Comparison of ENCODE assay signal across 8 cellular contexts in genomic region chr14:24146622-24146977, GRCh38. TPM values are rescaled to one million over a fixed set of nuclear protein-coding genes. Genes with fewer than 3 reads are reported as not detected.
DNase-seq lines count a peak whose midpoint lies in the region; ATAC-seq, FAIRE-seq and TF ChIP-seq lines count a peak whose summit lies in the region.

No MANE protein-coding gene starts in this region.

- peak; percentile 94 for DNase-seq in Ammon's horn (ENCODE audit: low spot score)
- peak; percentile 96 for DNase-seq in GM19239 (ENCODE audit: insufficient read length, low spot score)
- peak; percentile 97 for DNase-seq in NCI-H460 (ENCODE audit: extremely low read depth, low read depth)
- peak; percentile 95 for DNase-seq in activated CD4-positive, alpha-beta T cell treated with anti-CD3 and anti-CD28 coated beads for 36 hours
- peak; percentile 99 for DNase-seq in choroid plexus epithelial cell (ENCODE audit: low read depth)
- peak; percentile 99 for DNase-seq in kidney tubule cell (ENCODE audit: low spot score)
- peak; percentile 45 to 58 for DNase-seq in stimulated activated CD4-positive, alpha-beta T cell treated with anti-CD3 and anti-CD28 coated beads, Interleukin-1b, Interleukin-23, amount 100 ng/mL, for 1 hour (ENCODE audit: low read depth in 2 of 2)

- peaks cover 61% of the 10 kb centered on the region for H3K4me1 Mint-ChIP-seq in activated CD4-positive, alpha-beta T cell treated with anti-CD3 and anti-CD28 coated beads for 36 hours

- POLR2A ChIA-PET in activated CD4-positive, alpha-beta T cell treated with anti-CD3 and anti-CD28 coated beads for 36 hours (lab: Charles Lee) = interaction anchor here (0.5 to 4.1 kb wide), 12 partner anchors 8 to 857 kb away, joined by 3 to 36 read pairs (median 5); partner anchors contain the start of genes DCAF11, IRF9, NRL and PABPN1

- H3K27me3 Mint-ChIP-seq in activated CD4-positive, alpha-beta T cell treated with anti-CD3 and anti-CD28 coated beads for 36 hours = no peaks in the 10 kb centered on the region

- peak; percentile 61 for ATAC-seq in HG03439 (IDR thresholded peaks at IDR 0.05; ENCODE audit: unreplicated experiment)
- ATAC-seq in activated CD4-positive, alpha-beta T cell treated with anti-CD3 and anti-CD28 coated beads for 36 hours = peak; percentile 74

- TF ChIP-seq CTCF in choroid plexus epithelial cell (conservative IDR thresholded peaks at IDR 0.05; ENCODE audit: low read depth, low read length) = no peak

- no peak for FAIRE-seq in GM19239 (lab: Jason Lieb, UNC)

- peak overlapping the region; percentile 94 for H3K4me3 Mint-ChIP-seq in activated CD4-positive, alpha-beta T cell treated with anti-CD3 and anti-CD28 coated beads for 36 hours

- no peaks in the 10 kb centered on the region for H3K9me3 Mint-ChIP-seq in activated CD4-positive, alpha-beta T cell treated with anti-CD3 and anti-CD28 coated beads for 36 hours (ENCODE audit: low read depth)

- CTCF ChIA-PET in activated CD4-positive, alpha-beta T cell treated with anti-CD3 and anti-CD28 coated beads for 36 hours (lab: Charles Lee) = interaction anchor here (0.6 to 3.6 kb wide), 18 partner anchors 9 to 826 kb away, joined by 3 to 43 read pairs (median 4); partner anchors contain the start of genes CIDEB, DCAF11, IPO4 and IRF9

- peak overlapping the region; percentile 97 for H3K27ac Mint-ChIP-seq in activated CD4-positive, alpha-beta T cell treated with anti-CD3 and anti-CD28 coated beads for 36 hours

- peak overlapping the region; percentile 87 for H3K4me3 ChIP-seq in choroid plexus epithelial cell (ENCODE audit: low read depth, low read length)

- peaks cover 74% of the 10 kb centered on the region for H3K36me3 Mint-ChIP-seq in activated CD4-positive, alpha-beta T cell treated with anti-CD3 and anti-CD28 coated beads for 36 hours (ENCODE audit: low read depth)

- intact Hi-C loops in activated CD4-positive, alpha-beta T cell treated with anti-CD3 and anti-CD28 coated beads for 36 hours (cut with DNase I, micrococcal nuclease) = loop anchor here (1.0 to 10.0 kb wide), 11 partner anchors 10 to 1112 kb away; partner anchors contain the start of genes ACIN1 (in 1 of the 2), C14orf119 (in 1 of the 2), CHMP4A (in 1 of the 2) and DCAF11 (in 1 of the 2)

RNA-seq across cellular contexts. Expression of gene PSME2, which starts 0.2 kb away (rescaled TPM):
- 204 and 205 TPM in 2 replicates for total RNA-seq in NCI-H460 (2014; rRNA removed; shearing (Covaris generic))
- polyA plus RNA-seq in NCI-H460 (2014; cell fraction: nucleus; rRNA removed) = 131 and 132 TPM in 2 replicates
- total RNA-seq in activated CD4-positive, alpha-beta T cell treated with anti-CD3 and anti-CD28 coated beads for 36 hours = 100 to 1,000 TPM; 445 to 459 TPM

RNA-seq across cellular contexts. Expression of gene RNF31, which starts 0.7 kb away (rescaled TPM):
- total RNA-seq in NCI-H460 (2014; rRNA removed; shearing (Covaris generic)) = 32.0 and 35.1 TPM in 2 replicates
- polyA plus RNA-seq in NCI-H460 (2014; cell fraction: nucleus; rRNA removed) = 114 and 177 TPM in 2 replicates
- total RNA-seq in activated CD4-positive, alpha-beta T cell treated with anti-CD3 and anti-CD28 coated beads for 36 hours = 10 to 100 TPM; 73.7 to 98.4 TPM

RNA-seq across cellular contexts. Expression of gene EMC9, which starts 5.2 kb away (rescaled TPM):
- 29.6 and 33.5 TPM in 2 replicates for total RNA-seq in NCI-H460 (2014; rRNA removed; shearing (Covaris generic))
- polyA plus RNA-seq in NCI-H460 (2014; cell fraction: nucleus; rRNA removed) = 51.1 and 75.9 TPM in 2 replicates
- total RNA-seq in activated CD4-positive, alpha-beta T cell treated with anti-CD3 and anti-CD28 coated beads for 36 hours = 10 to 100 TPM; 36.9 to 46.7 TPM

RNA-seq across cellular contexts. Expression of gene PSME1, which starts 10.6 kb away (rescaled TPM):
- total RNA-seq in NCI-H460 (2014; rRNA removed; shearing (Covaris generic)) = 160 and 177 TPM in 2 replicates
- 159 and 203 TPM in 2 replicates for polyA plus RNA-seq in NCI-H460 (2014; cell fraction: nucleus; rRNA removed)
- 100 to 1,000 TPM; 414 to 418 TPM for total RNA-seq in activated CD4-positive, alpha-beta T cell treated with anti-CD3 and anti-CD28 coated beads for 36 hours

RNA-seq across cellular contexts. Expression of gene IRF9, which starts 14.5 kb away (rescaled TPM):
- 14.9 and 16.8 TPM in 2 replicates for total RNA-seq in NCI-H460 (2014; rRNA removed; shearing (Covaris generic))
- polyA plus RNA-seq in NCI-H460 (2014; cell fraction: nucleus; rRNA removed) = 30.8 and 39.5 TPM in 2 replicates
- total RNA-seq in activated CD4-positive, alpha-beta T cell treated with anti-CD3 and anti-CD28 coated beads for 36 hours = 100 to 1,000 TPM; 172 to 209 TPM

Comparison
In these comparisons a context has a peak if more than half of its experiments do, and no peak if none do; other contexts are left out.
1. Peak in every context shown above with its lines: DNase-seq, ATAC-seq and H3K4me3 ChIP-seq.